Comparison of ENCODE assay signal across 20 cellular contexts in genomic region chr14:58914271-58914855, GRCh38.
DNase-seq lines count a peak whose midpoint lies in the region; ATAC-seq and TF ChIP-seq lines count a peak whose summit lies in the region.
"Had no signal": no experiment of that assay in that cellular context is flagged by ENCODE, and none has a peak within 500 bp of the region (broad histone marks: within the 10 kb centered on the region; RNA-seq: fewer than 3 reads in every experiment).

No MANE protein-coding gene starts in this region.

- ATAC-seq in GM23338 (peak; percentile 48; the same call in 2 of the 3 replicates), HG03565 (IDR thresholded peaks at IDR 0.05; ENCODE audit: unreplicated experiment) (no peak)

- H3K36me3 ChIP-seq in GM23338 (ENCODE audit: insufficient read depth) = no peaks in the 10 kb centered on the region
- H3K36me3 ChIP-seq: SJSA1 had no signal

- no peak overlapping the region for H3K4me2 ChIP-seq in GM23338

- TF ChIP-seq CTCF in GM23338 (conservative IDR thresholded peaks at IDR 0.05; ENCODE audit: low read depth in 2 of 2) (no peak), brain (conservative IDR thresholded peaks at IDR 0.05) (no peak), neural crest cell (conservative IDR thresholded peaks at IDR 0.05) (no peak), GM10266 (IDR thresholded peaks at IDR 0.05; ENCODE audit: control insufficient read depth, insufficient read depth, low read depth, missing control alignments) (no peak)

- H3K27me3 ChIP-seq in GM23338 (ENCODE audit: insufficient read depth) = no peaks in the 10 kb centered on the region
- H3K27me3 ChIP-seq: SJSA1 had no signal

- H3K79me2 ChIP-seq in GM23338 (replicated peaks; ENCODE audit: insufficient read depth) = no peaks in the 10 kb centered on the region

- H2AFZ ChIP-seq in GM23338 = no peak overlapping the region; the same call in 1 of the 2 replicates

- no peaks in the 10 kb centered on the region for H4K20me1 ChIP-seq in GM23338 (replicated peaks; ENCODE audit: insufficient read depth)

- H3K27ac ChIP-seq in GM23338 (ENCODE audit: low read depth) = no peak overlapping the region
- H3K27ac ChIP-seq: RWPE1, SJSA1 had no signal

- no peaks in the 10 kb centered on the region for H3F3A ChIP-seq in GM23338 (replicated peaks; ENCODE audit: low read depth)

- no peaks in the 10 kb centered on the region for H3K9me3 Mint-ChIP-seq in GM23338
- H3K9me3 Mint-ChIP-seq in brain = no peaks in the 10 kb centered on the region
- H3K9me3 Mint-ChIP-seq in neural crest cell = no peaks in the 10 kb centered on the region
- H3K9me3 Mint-ChIP-seq: CD4-positive, alpha-beta T cell had no signal

- no peak overlapping the region for H3K4me3 ChIP-seq in GM23338
- H3K4me3 ChIP-seq: SJSA1 had no signal

- no peaks in the 10 kb centered on the region for H3K4me1 ChIP-seq in GM23338 (ENCODE audit: insufficient read depth)

- H3K9me2 ChIP-seq in GM23338 (ENCODE audit: insufficient read depth) = no peaks in the 10 kb centered on the region

- H3K4me3 Mint-ChIP-seq in GM23338 (no peak overlapping the region), brain (peak overlapping the region; percentile 38 to 62 (median 55)), neural crest cell (no peak overlapping the region)
- H3K4me3 Mint-ChIP-seq: B cell; CD4-positive, alpha-beta T cell had no signal

- H3K36me3 Mint-ChIP-seq in GM23338 (ENCODE audit: low read depth) (no peaks in the 10 kb centered on the region), brain (no peaks in the 10 kb centered on the region), neural crest cell (ENCODE audit: low read depth) (no peaks in the 10 kb centered on the region)

- H3K4me1 Mint-ChIP-seq in GM23338 = 0 out of 3 replicates have a peak, but pooled peaks cover 2% of the 10 kb centered on the region
- peaks cover 43% of the 10 kb centered on the region for H3K4me1 Mint-ChIP-seq in brain
- peaks cover 16% of the 10 kb centered on the region for H3K4me1 Mint-ChIP-seq in neural crest cell
- H3K4me1 Mint-ChIP-seq: B cell had no signal

- DNase-seq in GM23338 (ENCODE audit: low spot score) (peak; percentile 3), NOMO-1 (lab: John Stamatoyannopoulos, UW; ENCODE audit: unreplicated experiment in 2 of 2) (peak; percentile 36 to 55), neural crest cell (ENCODE audit: low read depth, low spot score) (no peak), SK-N-DZ (ENCODE audit: low spot score) (no peak), NCI-H446 treated with DMSO at 0.1 percent for 48 hours (lab: John Stamatoyannopoulos, UW) (no peak), GM10266 (ENCODE audit: extremely low spot score) (no peak)
- DNase-seq: Calu3; CD4-positive, alpha-beta T cell; DMS79; MM.1S; NCI-H1105 treated with DMSO at 0.1 percent for 48 hours; NCI-H2029; NCI-H226; NCI-H82; OCI-M1 had no signal

- no peak overlapping the region for H3K27ac Mint-ChIP-seq in GM23338
- peak overlapping the region in 4 of 5 experiments; percentile 28 to 87 (median 72) for H3K27ac Mint-ChIP-seq in brain
- peak overlapping the region; percentile 37 for H3K27ac Mint-ChIP-seq in neural crest cell (ENCODE audit: unreplicated experiment)
- H3K27ac Mint-ChIP-seq: B cell; CD4-positive, alpha-beta T cell had no signal

- H3K27me3 Mint-ChIP-seq in GM23338 (ENCODE audit: insufficient read depth, low read depth, poor library complexity) (peaks cover 2% of the 10 kb centered on the region), brain (peaks cover 7% of the 10 kb centered on the region), neural crest cell (ENCODE audit: low read depth) (no peaks in the 10 kb centered on the region)
- H3K27me3 Mint-ChIP-seq: CD4-positive, alpha-beta T cell had no signal

TF ChIP-seq in GM23338, 12 proteins besides CTCF, POLR2A, EP300 and RAD21:
- TF ChIP-seq ZNF331 (CRISPR knock-in tag; IDR thresholded peaks at IDR 0.05; ENCODE audit: low read depth) (no peak), ETS1 (IDR thresholded peaks at IDR 0.05) (no peak), STAT1 (IDR thresholded peaks at IDR 0.05; ENCODE audit: unreplicated experiment) (no peak), JUNB (IDR thresholded peaks at IDR 0.05; ENCODE audit: unreplicated experiment) (no peak), EZH2 (IDR thresholded peaks at IDR 0.05; ENCODE audit: low read depth, unreplicated experiment) (no peak)
TF ChIP-seq in GM23338: peak in this region for 0.

Comparison
In these comparisons a context has a peak if more than half of its experiments do, and no peak if none do; other contexts are left out.
1. DNase-seq: peak in GM23338 (single experiment) and NOMO-1 (2 of 2); none in neural crest cell (single experiment), SK-N-DZ (single experiment), NCI-H446 treated with DMSO at 0.1 percent for 48 hours (single experiment) and GM10266 (single experiment).
2. H3K4me3 Mint-ChIP-seq: peak in brain (5 of 5); none in GM23338 (single experiment) and neural crest cell (single experiment).